ENCODE assay signal across 22 cellular contexts in genomic region chr7:135194494-135195095, GRCh38. TPM values are rescaled to one million over a fixed set of nuclear protein-coding genes. Genes with fewer than 3 reads are reported as not detected.
DNase-seq lines count a peak whose midpoint lies in the region; ATAC-seq and TF ChIP-seq lines count a peak whose summit lies in the region.
"Had no signal": no experiment of that assay in that cellular context is flagged by ENCODE, and none has a peak within 500 bp of the region (broad histone marks: within the 10 kb centered on the region; RNA-seq: fewer than 3 reads in every experiment).

No MANE protein-coding gene starts in this region.

- no peak overlapping the region for H3K9ac ChIP-seq in smooth muscle cell (ENCODE audit: low read depth)
- H3K9ac ChIP-seq in colonic mucosa (ENCODE audit: low read depth in 2 of 2, low read length in 2 of 2), result no peak overlapping the region

- H3K9me3 ChIP-seq in smooth muscle cell (replicated peaks; ENCODE audit: low read depth), result no peaks in the 10 kb centered on the region
- H3K9me3 ChIP-seq in colonic mucosa, result no peaks in the 10 kb centered on the region
- H3K9me3 ChIP-seq: esophagus squamous epithelium, MG63, thyroid gland had no signal

- H3K4me2 ChIP-seq in smooth muscle cell, result no peak overlapping the region

- ATAC-seq in HG02981 (IDR thresholded peaks at IDR 0.05; ENCODE audit: unreplicated experiment), result no peak
- ATAC-seq: activated CD4-positive, CD25-positive, alpha-beta regulatory T cell treated with anti-CD3 and anti-CD28 coated beads, Interleukin-2, amount 50 U/mL, for 24 hours had no signal

- in situ Hi-C loops in ACHN (cut with HindIII; ENCODE audit: low pct_ligation_motif_present, low pct_unique_long_range_greater_than_20kb, low sequenced_read_pairs), result no loop called here

- H3K36me3 ChIP-seq in smooth muscle cell (ENCODE audit: low read depth) (no peaks in the 10 kb centered on the region), colonic mucosa (no peaks in the 10 kb centered on the region)
- H3K36me3 ChIP-seq: MG63 had no signal

- H3K4me1 ChIP-seq in smooth muscle cell (ENCODE audit: low read depth) (no peaks in the 10 kb centered on the region), colonic mucosa (no peaks in the 10 kb centered on the region)
- H3K4me1 ChIP-seq: thyroid gland had no signal

- no peaks in the 10 kb centered on the region for H3F3A ChIP-seq in smooth muscle cell (ENCODE audit: low read depth)

- peak; percentile 34 for DNase-seq in EH (ENCODE audit: low read depth)
- peak; percentile 36 for DNase-seq in M059J (ENCODE audit: low read depth)
- DNase-seq in epithelial cell of prostate (ENCODE audit: low read depth, low spot score), result no peak
- no peak for DNase-seq in smooth muscle cell (lab: John Stamatoyannopoulos, UW; ENCODE audit: unreplicated experiment)
- no peak for DNase-seq in ACHN
- DNase-seq in colonic mucosa, result no peak
- DNase-seq: Calu3; esophagus squamous epithelium; H9; MG63; NCI-H1436; NCI-H2227 treated with DMSO at 0.1 percent for 48 hours; occipital lobe; stimulated activated CD4-positive, alpha-beta T cell treated with anti-CD3 and anti-CD28 coated beads, Interleukin-15, amount 100 ng/mL, for 24 hours; T-helper 9 cell; thyroid gland had no signal

- H2AFZ ChIP-seq in smooth muscle cell (ENCODE audit: low read depth), result no peak overlapping the region

- H3K27me3 ChIP-seq in smooth muscle cell (ENCODE audit: low read depth) (no peaks in the 10 kb centered on the region), colonic mucosa (no peaks in the 10 kb centered on the region)
- H3K27me3 ChIP-seq: esophagus squamous epithelium, MG63, thyroid gland had no signal

- H3K4me3 ChIP-seq in smooth muscle cell (no peak overlapping the region), colonic mucosa (no peak overlapping the region)
- H3K4me3 ChIP-seq: esophagus squamous epithelium, lung, MG63, thyroid gland had no signal

- WGBS in smooth muscle cell (ENCODE audit: low lambda C conversion rate), result 91% methylated on average over 12 of the region's 12 CpGs

- TF ChIP-seq CTCF in smooth muscle cell (IDR thresholded peaks at IDR 0.05; ENCODE audit: borderline replicate concordance, insufficient read depth, poor library complexity, severe bottlenecking), result no peak
- TF ChIP-seq CTCF in colonic mucosa (IDR thresholded peaks at IDR 0.05), result no peak

- intact Hi-C loops in colonic mucosa (cut with DNase I), result no loop called here

- H3K27ac ChIP-seq in epithelial cell of prostate, result peak overlapping the region; percentile 57
- H3K27ac ChIP-seq in smooth muscle cell (ENCODE audit: low read depth), result peak overlapping the region; percentile 80
- H3K27ac ChIP-seq in colonic mucosa, result no peak overlapping the region
- H3K27ac ChIP-seq: thyroid gland had no signal

- H4K20me1 ChIP-seq in smooth muscle cell (ENCODE audit: low read depth), result no peaks in the 10 kb centered on the region

- no peaks in the 10 kb centered on the region for H3K79me2 ChIP-seq in smooth muscle cell (ENCODE audit: low read depth)

RNA-seq across cellular contexts. Expression of gene WDR91, which starts 16.7 kb away (rescaled TPM):
- 3.0 and 4.8 TPM in 2 replicates for total RNA-seq in M059J (2014; rRNA removed; shearing (Covaris generic))
- 6.6 and 16.7 TPM in 2 replicates for total RNA-seq in smooth muscle cell
- 6.8 and 12.7 TPM in 2 replicates for polyA plus RNA-seq in smooth muscle cell
- 1 to 10 TPM; 4.8 to 6.5 TPM for total RNA-seq in colonic mucosa

RNA-seq across cellular contexts. Expression of gene CYREN, which starts 24.1 kb away (rescaled TPM):
- total RNA-seq in M059J (2014; rRNA removed; shearing (Covaris generic)), result 49.5 and 62.2 TPM in 2 replicates
- 24.7 and 33.4 TPM in 2 replicates for total RNA-seq in smooth muscle cell
- polyA plus RNA-seq in smooth muscle cell, result 38.2 and 43.9 TPM in 2 replicates
- 10 to 100 TPM; 34.5 to 37.6 TPM for total RNA-seq in colonic mucosa

RNA-seq across cellular contexts. Expression of gene STRA8, which starts 39.0 kb away (rescaled TPM):
- not detected in 2 replicates for total RNA-seq in M059J (2014; rRNA removed; shearing (Covaris generic))
- total RNA-seq in smooth muscle cell, result not detected in 2 replicates
- polyA plus RNA-seq in smooth muscle cell, result not detected in 2 replicates
- not detected for total RNA-seq in colonic mucosa
- total RNA-seq: Calu3, dermis microvascular lymphatic vessel endothelial cell, esophagus squamous epithelium, H9, lung, myocyte, occipital lobe, thyroid gland had no signal
- polyA plus RNA-seq: BJ, lung had no signal

RNA-seq across cellular contexts. Expression of gene TMEM140, which starts 46.7 kb away (rescaled TPM):
- 11.2 and 21.2 TPM in 2 replicates for total RNA-seq in M059J (2014; rRNA removed; shearing (Covaris generic))
- total RNA-seq in smooth muscle cell, result not detected in 2 replicates
- 5.6 and 5.8 TPM in 2 replicates for polyA plus RNA-seq in smooth muscle cell
- total RNA-seq in colonic mucosa, result 10 to 100 TPM in 1 of 2 donors, 1 to 10 TPM in 1; 3.8 to 11.9 TPM
- total RNA-seq: H9 had no signal

Comparison
In these comparisons a context has a peak if more than half of its experiments do, and no peak if none do; other contexts are left out.
1. DNase-seq: peak in EH (single experiment) and M059J (single experiment); none in epithelial cell of prostate (single experiment), smooth muscle cell (single experiment), ACHN (single experiment) and colonic mucosa (single experiment).